ENCODE assay signal across 28 cellular contexts in the genomic region with DNA sequence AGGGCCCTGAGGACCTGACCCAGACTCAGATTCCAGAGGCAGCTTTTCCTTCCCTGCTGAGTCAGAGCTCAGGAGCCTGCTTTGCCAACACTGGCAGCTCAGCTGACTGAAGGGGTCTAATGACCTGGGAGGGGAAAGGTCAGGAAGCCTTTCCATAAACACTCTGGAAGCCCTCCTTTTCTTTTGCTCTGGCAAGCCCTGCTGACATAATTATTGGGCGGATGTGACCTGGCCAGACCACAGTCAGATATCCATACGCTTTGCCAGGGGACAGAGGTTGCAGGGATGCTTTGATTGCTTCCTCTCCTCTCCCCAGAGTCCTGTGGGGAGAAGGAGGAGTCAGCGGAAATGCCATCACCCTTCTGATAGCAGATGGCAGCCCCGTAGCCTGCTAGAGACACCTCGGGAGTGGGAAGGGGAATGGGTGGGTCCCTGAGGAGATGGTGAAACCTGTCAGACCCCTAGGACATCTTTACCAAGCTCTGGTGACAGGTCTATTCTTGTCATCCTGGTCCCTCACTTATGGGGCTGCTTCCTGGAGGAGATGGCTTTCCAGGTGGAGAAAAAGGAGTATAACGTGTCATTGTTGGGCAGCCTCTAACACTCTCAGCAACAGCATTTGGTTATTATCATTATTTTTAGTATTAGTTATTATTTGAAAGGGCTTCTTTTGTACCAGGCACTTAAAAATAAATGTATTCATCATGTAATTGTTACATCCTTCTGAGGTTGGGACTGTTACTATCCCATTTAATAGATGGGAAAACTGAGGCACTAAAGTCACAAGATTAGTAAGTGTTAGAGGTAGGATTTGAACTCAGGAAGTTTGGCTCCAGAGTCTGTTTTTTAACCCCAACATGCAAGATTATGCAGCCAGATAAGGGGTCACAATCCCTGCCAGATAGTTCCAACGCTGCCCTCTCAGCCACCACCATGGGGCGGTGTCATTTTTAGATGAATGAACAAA. TPM values are rescaled to one million over a fixed set of nuclear protein-coding genes. Genes with fewer than 3 reads are reported as not detected.
DNase-seq lines count a peak whose midpoint lies in the region; ATAC-seq and TF ChIP-seq lines count a peak whose summit lies in the region.
"Had no signal": no experiment of that assay in that cellular context is flagged by ENCODE, and none has a peak within 500 bp of the region (broad histone marks: within the 10 kb centered on the region; RNA-seq: fewer than 3 reads in every experiment).

No MANE protein-coding gene starts in this region.

- H3K27me3 Mint-ChIP-seq in progenitor cell of endocrine pancreas: no peaks in the 10 kb centered on the region
- H3K27me3 Mint-ChIP-seq: activated CD4-positive, alpha-beta T cell treated with anti-CD3 and anti-CD28 coated beads, Interleukin-2, amount 10 ng/mL, durations not matched to agents 7 days and 5 days had no signal

- no peak overlapping the region for H3K23ac ChIP-seq in mesenchymal stem cell (ENCODE audit: low read length in 2 of 2)

- H3K4me3 ChIP-seq in mesenchymal stem cell (ENCODE audit: insufficient read depth in 1 of 2, low read depth in 1 of 2, low read length in 2 of 2): no peak overlapping the region
- H3K4me3 ChIP-seq: adrenal gland, colonic mucosa, GM12878, heart left ventricle had no signal

- no peak overlapping the region for H4K8ac ChIP-seq in mesenchymal stem cell (ENCODE audit: low read length)

- intact Hi-C loops in cardiac septum (cut with DNase I): no loop called here
- intact Hi-C loops in Right ventricle myocardium superior (cut with DNase I): no loop called here

- H3K36me3 ChIP-seq in mesenchymal stem cell (ENCODE audit: control insufficient read depth in 1 of 2, insufficient read depth in 2 of 2, low read depth in 1 of 2, low read length in 2 of 2): peaks cover 0 to 36% of the 10 kb centered on the region in 2 experiments
- H3K36me3 ChIP-seq: adrenal gland, colonic mucosa, heart left ventricle had no signal

- WGBS in mesenchymal stem cell: 6% methylated on average over 5 of the region's 8 CpGs

- no peak overlapping the region for H3K4me3 Mint-ChIP-seq in progenitor cell of endocrine pancreas (ENCODE audit: low read depth)
- H3K4me3 Mint-ChIP-seq: activated CD4-positive, alpha-beta T cell treated with anti-CD3 and anti-CD28 coated beads, Interleukin-2, amount 10 ng/mL, durations not matched to agents 7 days and 5 days; endodermal cell; H9; mesothelial cell of epicardium; natural killer cell had no signal

- no peak overlapping the region for H2AFZ ChIP-seq in mesenchymal stem cell (ENCODE audit: low read depth, low read length)

- H4K91ac ChIP-seq in mesenchymal stem cell (ENCODE audit: low read length): peak overlapping the region; percentile 64

- peaks cover 0 to 3% of the 10 kb centered on the region in 2 experiments for H3K27me3 ChIP-seq in mesenchymal stem cell (ENCODE audit: control insufficient read depth in 1 of 2, insufficient read depth in 1 of 2, low read length in 2 of 2)
- H3K27me3 ChIP-seq: adrenal gland, colonic mucosa, heart left ventricle had no signal

- H3K4ac ChIP-seq in mesenchymal stem cell (ENCODE audit: low read depth in 1 of 2, low read length in 2 of 2): peak overlapping the region in 1 of 2 experiments; percentile 44

- H3K79me1 ChIP-seq in mesenchymal stem cell (replicated peaks; ENCODE audit: low read length, poor library complexity, severe bottlenecking): peaks cover 35% of the 10 kb centered on the region

- H2BK15ac ChIP-seq in mesenchymal stem cell (ENCODE audit: low read depth, poor library complexity, severe bottlenecking): peak overlapping the region; percentile 44

- peak overlapping the region in 1 of 2 experiments; percentile 58 for H3K18ac ChIP-seq in mesenchymal stem cell (ENCODE audit: low read depth in 1 of 2, low read length in 2 of 2)

- no peak overlapping the region for H3K14ac ChIP-seq in mesenchymal stem cell (ENCODE audit: low read length in 2 of 2)

- H2BK5ac ChIP-seq in mesenchymal stem cell (ENCODE audit: low read depth, low read length, poor library complexity, severe bottlenecking): peak overlapping the region; percentile 63

- H3K4me1 ChIP-seq in mesenchymal stem cell (ENCODE audit: control insufficient read depth, insufficient read depth, low read depth, low read length): peaks cover 57% of the 10 kb centered on the region
- H3K4me1 ChIP-seq: colonic mucosa had no signal

- peaks cover 11% of the 10 kb centered on the region for H3K4me1 Mint-ChIP-seq in progenitor cell of endocrine pancreas (ENCODE audit: low read depth)
- H3K4me1 Mint-ChIP-seq: activated CD4-positive, alpha-beta T cell treated with anti-CD3 and anti-CD28 coated beads, Interleukin-2, amount 10 ng/mL, durations not matched to agents 7 days and 5 days; natural killer cell had no signal

- H3K9me3 ChIP-seq in mesenchymal stem cell (ENCODE audit: control insufficient read depth, low read length): no peaks in the 10 kb centered on the region
- H3K9me3 ChIP-seq: adrenal gland, colonic mucosa, heart left ventricle had no signal

- no peak overlapping the region for H3K27ac ChIP-seq in mesenchymal stem cell (ENCODE audit: low read length, poor library complexity, severe bottlenecking)
- H3K27ac ChIP-seq: colonic mucosa, heart left ventricle had no signal

- no peak for TF ChIP-seq CTCF in progenitor cell of endocrine pancreas (IDR thresholded peaks at IDR 0.05; ENCODE audit: unreplicated experiment)

- no peak overlapping the region for H3K27ac Mint-ChIP-seq in progenitor cell of endocrine pancreas
- H3K27ac Mint-ChIP-seq: activated CD4-positive, alpha-beta T cell treated with anti-CD3 and anti-CD28 coated beads, Interleukin-2, amount 10 ng/mL, durations not matched to agents 7 days and 5 days; endodermal cell; H9; mesothelial cell of epicardium; natural killer cell had no signal

- H2BK120ac ChIP-seq in mesenchymal stem cell (ENCODE audit: low read depth, low read length): peak overlapping the region; percentile 6

- H3K9me3 Mint-ChIP-seq in progenitor cell of endocrine pancreas (ENCODE audit: low read depth): no peaks in the 10 kb centered on the region
- H3K9me3 Mint-ChIP-seq: activated CD4-positive, alpha-beta T cell treated with anti-CD3 and anti-CD28 coated beads, Interleukin-2, amount 10 ng/mL, durations not matched to agents 7 days and 5 days; endodermal cell; H9; mesothelial cell of epicardium; natural killer cell had no signal

- H3K9ac ChIP-seq in mesenchymal stem cell (ENCODE audit: low read length): no peak overlapping the region

- peak overlapping the region; percentile 6 to 46 for H2BK12ac ChIP-seq in mesenchymal stem cell (ENCODE audit: low read length in 2 of 2)

- no peak for ATAC-seq in Right ventricle myocardium superior (ENCODE audit: poor library complexity)
- ATAC-seq in HG03354 (IDR thresholded peaks at IDR 0.05; ENCODE audit: poor library complexity, severe bottlenecking, unreplicated experiment): no peak
- ATAC-seq in HG03521 (IDR thresholded peaks at IDR 0.05; ENCODE audit: unreplicated experiment): no peak
- ATAC-seq: GM12878; heart left ventricle; natural killer cell; SK-N-SH treated with all-trans-retinoic acid at 6 μM for 48 hours; stimulated activated naive CD8-positive, alpha-beta T cell treated with anti-CD3 and anti-CD28 coated beads, Interleukin-15, Interleukin-2, amounts not matched to agents 100 U/mL and 50 U/mL, for 24 hours had no signal

- peaks cover 13% of the 10 kb centered on the region for H3K36me3 Mint-ChIP-seq in progenitor cell of endocrine pancreas (ENCODE audit: insufficient read depth)
- H3K36me3 Mint-ChIP-seq: natural killer cell had no signal

- H2AK5ac ChIP-seq in mesenchymal stem cell (ENCODE audit: low read length, severe bottlenecking): peak overlapping the region; percentile 88

- DNase-seq in cardiac septum (ENCODE audit: low spot score): peak; percentile 68
- DNase-seq in Right ventricle myocardium superior: no peak
- peak; percentile 63 for DNase-seq in dermis blood vessel endothelial cell
- peak; percentile 85 for DNase-seq in mesenchymal stem cell
- DNase-seq in HCEC 1CT: no peak
- DNase-seq in progenitor cell of endocrine pancreas (ENCODE audit: low spot score, unreplicated experiment): no peak
- DNase-seq: 8988T; activated CD4-positive, alpha-beta T cell treated with anti-CD3 and anti-CD28 coated beads, Interleukin-2, amount 10 ng/mL, durations not matched to agents 7 days and 5 days; activated naive CD4-positive, alpha-beta T cell treated with Interleukin-2 at 50 U/mL for 16 hours; activated T-cell treated with anti-CD3 and anti-CD28 coated beads, Interleukin-2, amount 50 U/mL, for 48 hours; AML-193; colonic mucosa; DMS53; endodermal cell; H9; Kasumi-1; natural killer cell; NCI-H1048; NCI-H187; RPMI8226; stimulated activated naive CD8-positive, alpha-beta T cell treated with anti-CD3 and anti-CD28 coated beads, Interleukin-15, Interleukin-2, amounts not matched to agents 100 U/mL and 50 U/mL, for 24 hours had no signal

- H3K4me2 ChIP-seq in mesenchymal stem cell (ENCODE audit: low read length, poor library complexity, severe bottlenecking): no peak overlapping the region

RNA-seq across cellular contexts. Expression of a gene that starts 11.6 kb away (rescaled TPM):
- 12.8 TPM for total RNA-seq in cardiac septum
- total RNA-seq in Right ventricle myocardium superior: 8.0 TPM
- total RNA-seq in dermis blood vessel endothelial cell: 3.3 and 6.0 TPM in 2 replicates
- 13.9 TPM for polyA plus RNA-seq in mesenchymal stem cell (2013, experiment 1 of 2)
- polyA plus RNA-seq in mesenchymal stem cell (2013, experiment 2 of 2): 12.5 TPM
- 162 and 178 TPM in 2 replicates for total RNA-seq in progenitor cell of endocrine pancreas
- total RNA-seq: natural killer cell had no signal
- polyA plus RNA-seq: GM12878 had no signal

Comparison
In these comparisons a context has a peak if more than half of its experiments do, and no peak if none do; other contexts are left out.
1. DNase-seq: peak in cardiac septum (single experiment), dermis blood vessel endothelial cell (single experiment) and mesenchymal stem cell (single experiment); none in Right ventricle myocardium superior (single experiment), HCEC 1CT (single experiment) and progenitor cell of endocrine pancreas (single experiment).
2. RNA of a gene that starts 11.6 kb away (total RNA-seq): 162 to 178 TPM in progenitor cell of endocrine pancreas; 12.8 TPM in cardiac septum (single experiment), 8.0 TPM in Right ventricle myocardium superior (single experiment) and 3.3 to 6.0 TPM in dermis blood vessel endothelial cell; every median in the first group is over 10 times any median in the second.